In genomic region chr11:40316171-40316570, GRCh38 we compare ENCODE assay signal across 25 cellular contexts.
"Had no signal": no experiment of that assay in that cellular context is flagged by ENCODE, and none has a peak within 500 bp of the region (broad histone marks: within the 10 kb centered on the region; RNA-seq: fewer than 3 reads in every experiment).

No MANE protein-coding gene starts in this region.

- H3K27ac Mint-ChIP-seq: mesothelial cell of epicardium, naive B cell had no signal

- H3K36me3 Mint-ChIP-seq: mesothelial cell of epicardium, naive B cell had no signal

- H3K4me3 ChIP-seq: colonic mucosa, dorsolateral prefrontal cortex, esophagus squamous epithelium, gastrocnemius medialis, heart right ventricle, left lung, lower lobe of right lung, mucosa of descending colon had no signal

- H3K4me1 ChIP-seq: colonic mucosa, esophagus squamous epithelium, gastrocnemius medialis, heart right ventricle, left lung, lower lobe of right lung had no signal

- H3K4me3 Mint-ChIP-seq: mesothelial cell of epicardium, naive B cell had no signal

- H3K27ac ChIP-seq: colonic mucosa, dorsolateral prefrontal cortex, epithelial cell of prostate, esophagus squamous epithelium, gastrocnemius medialis, heart right ventricle, left lung, lower lobe of right lung had no signal

- H3K9me3 ChIP-seq: colonic mucosa, esophagus squamous epithelium, gastrocnemius medialis, left lung, lower lobe of right lung, mucosa of descending colon had no signal

- H3K9me3 Mint-ChIP-seq: mesothelial cell of epicardium had no signal

- H3K4me1 Mint-ChIP-seq: mesothelial cell of epicardium, naive B cell had no signal

- DNase-seq: colonic mucosa; cortex of kidney; dermis blood vessel endothelial cell; dorsolateral prefrontal cortex; effector CD4-positive, alpha-beta T cell; effector memory CD4-positive, alpha-beta T cell; erythroblast; esophagus squamous epithelium; foreskin fibroblast; foreskin melanocyte; gastrocnemius medialis; glutamatergic neuron; head of caudate nucleus; heart right ventricle; hippocampal formation; left cardiac atrium; left lung; left ventricle myocardium superior; lower lobe of right lung; mesenchymal stem cell; mucosa of descending colon; naive B cell had no signal

- ATAC-seq: esophagus mucosa, gastrocnemius medialis, heart right ventricle, left cardiac atrium, left lung, left ventricle myocardium superior, lower lobe of right lung, mucosa of descending colon had no signal

- H3K27me3 Mint-ChIP-seq: naive B cell had no signal

- H3K36me3 ChIP-seq: colonic mucosa, esophagus squamous epithelium, gastrocnemius medialis, heart right ventricle, left lung, lower lobe of right lung had no signal

- H3K27me3 ChIP-seq: colonic mucosa, dorsolateral prefrontal cortex, esophagus squamous epithelium, gastrocnemius medialis, heart right ventricle, left lung had no signal
